In the genomic region with DNA sequence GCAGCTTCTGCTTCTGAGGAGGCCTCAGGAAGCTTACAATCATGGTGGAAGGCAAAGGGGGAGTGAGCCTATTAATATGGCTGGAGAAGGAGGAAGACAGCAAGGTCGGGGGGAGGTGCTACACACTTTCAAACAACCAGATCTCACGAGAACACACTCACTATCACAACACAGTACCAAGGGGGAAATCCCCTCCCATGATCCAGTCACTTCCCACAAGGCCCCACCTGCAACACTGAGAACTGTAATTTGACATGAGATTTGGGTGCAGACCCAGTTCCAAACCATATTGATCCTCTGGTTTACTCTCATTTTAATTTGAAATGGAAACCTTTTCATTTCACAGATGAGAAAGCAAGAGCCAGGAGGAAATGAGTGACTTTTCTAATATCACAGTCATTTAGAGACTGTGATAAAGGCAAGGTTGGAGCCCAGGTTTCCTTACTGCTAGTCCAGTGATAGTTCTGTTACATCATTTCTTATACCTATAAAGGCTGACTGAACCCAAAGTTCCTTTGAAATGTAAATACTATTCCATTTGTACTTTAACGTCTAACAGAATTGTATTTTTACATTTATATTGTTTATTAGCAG, we compare ENCODE assay signal across 16 cellular contexts.
DNase-seq lines count a peak whose midpoint lies in the region; ATAC-seq, FAIRE-seq and TF ChIP-seq lines count a peak whose summit lies in the region.
"Had no signal": no experiment of that assay in that cellular context is flagged by ENCODE, and none has a peak within 500 bp of the region (broad histone marks: within the 10 kb centered on the region; RNA-seq: fewer than 3 reads in every experiment).

No MANE protein-coding gene starts in this region.

- H2AFZ ChIP-seq in GM12878 (ENCODE audit: control insufficient read depth, low read depth, low read length) (no peak overlapping the region), MM.1S (ENCODE audit: low read length) (no peak overlapping the region)

- RAD21 ChIA-PET in GM12878 (lab: Charles Lee; ENCODE audit: unreplicated experiment) = no interaction called here

- no peaks in the 10 kb centered on the region for H3F3A ChIP-seq in MM.1S (ENCODE audit: insufficient read depth, low read length)

- in situ Hi-C loops in GM12878 (cut with MboI) = no loop called here
- in situ Hi-C loops in HAP-1 (cut with MboI; ENCODE audit: low sequenced_read_pairs) = no loop called here

- DNase-seq in left ventricle myocardium inferior (no peak), Right ventricle myocardium inferior (ENCODE audit: missing footprints) (no peak), GM12878 (ENCODE audit: low read depth, low spot score) (no peak), HAP-1 (ENCODE audit: low spot score in 2 of 2) (no peak), MM.1S (no peak)
- DNase-seq: activated CD8-positive, alpha-beta memory T cell treated with anti-CD3 and anti-CD28 coated beads, Interleukin-2, amount 50 U/mL, for 48 hours; H9; NCI-H1092; NCI-H82; RPMI8226; upper lobe of left lung had no signal

- SMC1A ChIA-PET in GM12878 (lab: Charles Lee; ENCODE audit: uncharacterized antibody, unreplicated experiment) = interaction anchor here (1.1 kb wide), 1 partner anchor 176 kb away, joined by 3 read pairs; no protein-coding TSS in a partner anchor

- H3K9me2 ChIP-seq in MM.1S (replicated peaks; ENCODE audit: insufficient read depth, low read length) = no peaks in the 10 kb centered on the region

- no peak overlapping the region for H3K4me3 Mint-ChIP-seq in stimulated activated naive CD8-positive, alpha-beta T cell treated with anti-CD3 and anti-CD28 coated beads, Interleukin-15, Interleukin-2, amounts not matched to agents 100 ng/mL and 50 ng/mL, for 24 hours
- H3K4me3 Mint-ChIP-seq: H9 had no signal

- H3K36me3 Mint-ChIP-seq in stimulated activated naive CD8-positive, alpha-beta T cell treated with anti-CD3 and anti-CD28 coated beads, Interleukin-15, Interleukin-2, amounts not matched to agents 100 ng/mL and 50 ng/mL, for 24 hours (ENCODE audit: low read depth) = no peaks in the 10 kb centered on the region

- H3K9ac ChIP-seq in GM12878 (ENCODE audit: control insufficient read depth, insufficient read depth, low read length) = no peak overlapping the region
- H3K9ac ChIP-seq in MM.1S (ENCODE audit: low read length) = no peak overlapping the region

- TF ChIP-seq RAD21 in GM12878 (IDR thresholded peaks at IDR 0.05; ENCODE audit: insufficient read depth, low read depth, low read length) = no peak

- no TSS peak for BruUV-seq in GM12878 (replicated peaks; lab: Mats Ljungman, UMichigan)

- TF ChIP-seq CTCF in left ventricle myocardium inferior (IDR thresholded peaks at IDR 0.05; ENCODE audit: borderline replicate concordance) (no peak), GM12878 (IDR thresholded peaks at IDR 0.05 in 2 of 3, conservative IDR thresholded peaks at IDR 0.05 in 1 of 3; ENCODE audit: control insufficient read depth in 2 of 3, extremely low read depth in 1 of 3, insufficient read depth in 1 of 3, low read depth in 3 of 3, low read length in 3 of 3) (no peak), MM.1S (IDR thresholded peaks at IDR 0.05; ENCODE audit: low read length) (no peak)

- TF ChIP-seq POLR2A in GM12878 (IDR thresholded peaks at IDR 0.05; ENCODE audit: low read depth, low read length) = no peak

- CTCF ChIA-PET in GM12878 (lab: Yijun Ruan, JAX) = no interaction called here

- no peak for FAIRE-seq in GM12878 (lab: Jason Lieb, UNC)
- FAIRE-seq: D721Med had no signal

- H3K9me3 Mint-ChIP-seq in stimulated activated naive CD8-positive, alpha-beta T cell treated with anti-CD3 and anti-CD28 coated beads, Interleukin-15, Interleukin-2, amounts not matched to agents 100 ng/mL and 50 ng/mL, for 24 hours = no peaks in the 10 kb centered on the region
- H3K9me3 Mint-ChIP-seq: H9 had no signal

- intact Hi-C loops in left ventricle myocardium inferior (cut with micrococcal nuclease) = no loop called here
- intact Hi-C loops in Right ventricle myocardium inferior (cut with DNase I) = no loop called here
- intact Hi-C loops in GM12878 (cut with micrococcal nuclease; ENCODE audit: unreplicated experiment) = no loop called here

- WGBS in GM12878 (ENCODE audit: insufficient coverage, insufficient replicate concordance, low lambda C conversion rate, missing lambda C conversion rate) = 17% methylated on average over 3 of the region's 3 CpGs

- no peaks in the 10 kb centered on the region for H3K36me3 ChIP-seq in left ventricle myocardium inferior
- H3K36me3 ChIP-seq in GM12878 (ENCODE audit: control insufficient read depth in 2 of 2, insufficient read depth in 2 of 2, low read length in 1 of 2) = no peaks in the 10 kb centered on the region
- no peaks in the 10 kb centered on the region for H3K36me3 ChIP-seq in HAP-1 (replicated peaks)
- no peaks in the 10 kb centered on the region for H3K36me3 ChIP-seq in MM.1S (replicated peaks; ENCODE audit: insufficient read depth, low read length)
- H3K36me3 ChIP-seq: upper lobe of left lung had no signal

- H4K20me1 ChIP-seq in GM12878 (ENCODE audit: control insufficient read depth, insufficient read depth) (no peaks in the 10 kb centered on the region), MM.1S (ENCODE audit: insufficient read depth, low read length) (no peaks in the 10 kb centered on the region)

- no peak for TF ChIP-seq EP300 in GM12878 (IDR thresholded peaks at IDR 0.05; ENCODE audit: borderline replicate concordance in 1 of 2, control insufficient read depth in 1 of 2, low read depth in 2 of 2, low read length in 2 of 2)

- H3K27me3 Mint-ChIP-seq in stimulated activated naive CD8-positive, alpha-beta T cell treated with anti-CD3 and anti-CD28 coated beads, Interleukin-15, Interleukin-2, amounts not matched to agents 100 ng/mL and 50 ng/mL, for 24 hours = peaks cover 26% of the 10 kb centered on the region

- H3K4me2 ChIP-seq in GM12878 (ENCODE audit: control insufficient read depth, insufficient read depth) = no peak overlapping the region
- H3K4me2 ChIP-seq in MM.1S (ENCODE audit: low read depth, low read length) = no peak overlapping the region

- H3K27ac Mint-ChIP-seq in stimulated activated naive CD8-positive, alpha-beta T cell treated with anti-CD3 and anti-CD28 coated beads, Interleukin-15, Interleukin-2, amounts not matched to agents 100 ng/mL and 50 ng/mL, for 24 hours = peak overlapping the region; percentile 17

- H3K79me2 ChIP-seq in GM12878 (ENCODE audit: control insufficient read depth, insufficient read depth, low read length) (no peaks in the 10 kb centered on the region), MM.1S (ENCODE audit: low read length) (no peaks in the 10 kb centered on the region)

- peaks cover 12% of the 10 kb centered on the region for H3K4me1 Mint-ChIP-seq in stimulated activated naive CD8-positive, alpha-beta T cell treated with anti-CD3 and anti-CD28 coated beads, Interleukin-15, Interleukin-2, amounts not matched to agents 100 ng/mL and 50 ng/mL, for 24 hours (ENCODE audit: low read depth)

- POLR2A ChIA-PET in GM12878 (lab: Charles Lee) = no interaction called here

- H3K27ac ChIP-seq in left ventricle myocardium inferior (replicated peaks) (peak overlapping the region; percentile 76), GM12878 (ENCODE audit: control insufficient read depth, insufficient read depth) (no peak overlapping the region), MM.1S (ENCODE audit: low read length) (no peak overlapping the region)
- H3K27ac ChIP-seq: upper lobe of left lung had no signal

- no peak overlapping the region for H3K4me3 ChIP-seq in left ventricle myocardium inferior
- no peak overlapping the region for H3K4me3 ChIP-seq in GM12878
- no peak overlapping the region for H3K4me3 ChIP-seq in HAP-1
- H3K4me3 ChIP-seq in MM.1S (ENCODE audit: low read length) = no peak overlapping the region
- H3K4me3 ChIP-seq: upper lobe of left lung had no signal

- H3K9me3 ChIP-seq in left ventricle myocardium inferior (replicated peaks) = peaks cover 4% of the 10 kb centered on the region
- no peaks in the 10 kb centered on the region for H3K9me3 ChIP-seq in GM12878 (replicated peaks; ENCODE audit: control insufficient read depth, insufficient read depth, low read length)
- no peaks in the 10 kb centered on the region for H3K9me3 ChIP-seq in HAP-1
- no peaks in the 10 kb centered on the region for H3K9me3 ChIP-seq in MM.1S (replicated peaks; ENCODE audit: insufficient read depth, low read length)
- H3K9me3 ChIP-seq: upper lobe of left lung had no signal

- H3K4me1 ChIP-seq in left ventricle myocardium inferior (peaks cover 37% of the 10 kb centered on the region), GM12878 (ENCODE audit: control insufficient read depth, insufficient read depth, low read length) (no peaks in the 10 kb centered on the region; the same call in 1 of the 2 replicates), HAP-1 (peaks cover 7% of the 10 kb centered on the region), MM.1S (ENCODE audit: low read length) (no peaks in the 10 kb centered on the region)

- H3K27me3 ChIP-seq in left ventricle myocardium inferior (ENCODE audit: low read depth) (no peaks in the 10 kb centered on the region), GM12878 (replicated peaks in 1 of 2; ENCODE audit: control insufficient read depth in 2 of 2, insufficient read depth in 2 of 2, low read length in 1 of 2) (no peaks in the 10 kb centered on the region), HAP-1 (ENCODE audit: low read depth) (no peaks in the 10 kb centered on the region), MM.1S (replicated peaks; ENCODE audit: insufficient read depth, low read length) (no peaks in the 10 kb centered on the region)
- H3K27me3 ChIP-seq: upper lobe of left lung had no signal

- ATAC-seq in Right ventricle myocardium inferior (no peak), HG03045 (IDR thresholded peaks at IDR 0.05; ENCODE audit: unreplicated experiment) (peak; percentile 48), GM12878 (peak; percentile 34; the same call in 1 of the 3 replicates), GM21390 (IDR thresholded peaks at IDR 0.05; ENCODE audit: unreplicated experiment) (no peak)
- ATAC-seq: left lobe of liver had no signal

TF ChIP-seq in GM12878, 131 proteins besides CTCF, POLR2A, EP300 and RAD21 (continues in another document):
- no peak for TF ChIP-seq SMAD5 (IDR thresholded peaks at IDR 0.05; ENCODE audit: low read depth)
- TF ChIP-seq JUNB (IDR thresholded peaks at IDR 0.05) = peak; percentile 52
- TF ChIP-seq IKZF2 (IDR thresholded peaks at IDR 0.05) = no peak

Comparison
In these comparisons a context has a peak if more than half of its experiments do, and no peak if none do; other contexts are left out.
1. ATAC-seq: peak in HG03045 (single experiment) and GM12878 (single experiment); none in Right ventricle myocardium inferior (single experiment) and GM21390 (single experiment).